8 cellular contexts compared by ENCODE assay signal in the genomic region with DNA sequence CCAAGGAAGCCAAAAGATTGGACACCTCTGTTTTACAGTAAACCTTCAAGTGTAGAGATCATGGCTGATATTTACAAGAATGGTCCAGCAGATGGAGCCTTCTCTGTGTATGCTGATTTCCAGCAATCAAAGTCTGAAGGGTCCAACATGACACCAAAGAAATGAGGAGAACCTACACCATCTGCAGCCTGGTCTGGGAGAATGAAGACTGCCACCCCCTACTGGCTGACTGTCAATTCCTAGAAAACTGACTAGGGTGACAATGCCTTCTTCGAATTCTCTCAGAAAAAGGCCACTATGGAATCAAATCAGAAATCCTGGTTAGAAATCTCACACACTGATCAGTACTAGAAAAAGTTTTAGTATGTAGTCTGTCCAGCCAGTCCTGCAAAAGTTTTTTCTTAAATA.
DNase-seq lines count a peak whose midpoint lies in the region; TF ChIP-seq lines count a peak whose summit lies in the region.

No MANE protein-coding gene starts in this region.

- intact Hi-C loops in stomach (cut with DNase I; ENCODE audit: low total_unique reads), result no loop called here

- H3K27ac Mint-ChIP-seq in type B pancreatic cell, result no peak overlapping the region
- H3K27ac Mint-ChIP-seq in activated T-cell treated with anti-CD3 and anti-CD28 coated beads, Interleukin-2, amount 50 U/mL, for 24 hours, result no peak overlapping the region

- peaks cover 0 to 5% (median 0%) of the 10 kb centered on the region in 4 donors for H3K36me3 ChIP-seq in stomach

- WGBS in stomach, 5 donors, result 68 to 82% (median 80%) methylated on average over 1 of the region's 1 CpG

- DNase-seq in AG04449 (ENCODE audit: low read depth, low spot score) (peak; percentile 5), NCI-H2171 (lab: John Stamatoyannopoulos, UW) (peak; percentile 5), amniotic epithelial cell (ENCODE audit: low read depth) (peak; percentile 77), iPS DF 19.7 (ENCODE audit: low read depth, low spot score) (peak; percentile 67), type B pancreatic cell (ENCODE audit: extremely low spot score, unreplicated experiment) (no peak), stomach (no peak)
- DNase-seq in activated T-cell treated with anti-CD3 and anti-CD28 coated beads, Interleukin-2, amount 50 U/mL, for 24 hours, result no peak

- H3K27me3 Mint-ChIP-seq in type B pancreatic cell, result no peaks in the 10 kb centered on the region
- peaks cover 45% of the 10 kb centered on the region for H3K27me3 Mint-ChIP-seq in activated T-cell treated with anti-CD3 and anti-CD28 coated beads, Interleukin-2, amount 50 U/mL, for 24 hours

- no peak overlapping the region for H3K4me3 Mint-ChIP-seq in type B pancreatic cell
- H3K4me3 Mint-ChIP-seq in activated T-cell treated with anti-CD3 and anti-CD28 coated beads, Interleukin-2, amount 50 U/mL, for 24 hours, result no peak overlapping the region

- TF ChIP-seq CTCF in AG04449 (IDR thresholded peaks at IDR 0.05; ENCODE audit: insufficient read depth, low read length, missing control alignments) (peak; percentile 30), GM12872 (IDR thresholded peaks at IDR 0.05; ENCODE audit: insufficient read depth, low read depth, low read length) (0 out of 3 replicates have a peak, but pooled peaks have one; percentile 29), type B pancreatic cell (conservative IDR thresholded peaks at IDR 0.05) (peak; percentile 65), stomach (IDR thresholded peaks at IDR 0.05) (peak in 3 of 7 experiments; percentile 10 to 45 (median 28))

- H3K4me3 ChIP-seq in AG04449 (ENCODE audit: low read depth, low read length) (no peak overlapping the region), stomach (no peak overlapping the region)

- no peaks in the 10 kb centered on the region for H3K36me3 Mint-ChIP-seq in type B pancreatic cell
- H3K36me3 Mint-ChIP-seq in activated T-cell treated with anti-CD3 and anti-CD28 coated beads, Interleukin-2, amount 50 U/mL, for 24 hours (ENCODE audit: low read depth), result no peaks in the 10 kb centered on the region

- H3K27me3 ChIP-seq in stomach, result no peaks in the 10 kb centered on the region

- no peaks in the 10 kb centered on the region for H3K4me1 Mint-ChIP-seq in type B pancreatic cell (ENCODE audit: unreplicated experiment)
- no peaks in the 10 kb centered on the region for H3K4me1 Mint-ChIP-seq in activated T-cell treated with anti-CD3 and anti-CD28 coated beads, Interleukin-2, amount 50 U/mL, for 24 hours (ENCODE audit: low read depth)

- H3K9me3 ChIP-seq in stomach, result no peaks in the 10 kb centered on the region

- no peak for TF ChIP-seq POLR2A in stomach (IDR thresholded peaks at IDR 0.05)

- peaks cover 0 to 23% (median 12%) of the 10 kb centered on the region in 4 donors for H3K4me1 ChIP-seq in stomach

- H3K27ac ChIP-seq in stomach, result no peak overlapping the region

- TF ChIP-seq EP300 in stomach (IDR thresholded peaks at IDR 0.05), result no peak

- H3K9me3 Mint-ChIP-seq in type B pancreatic cell, result no peaks in the 10 kb centered on the region
- H3K9me3 Mint-ChIP-seq in activated T-cell treated with anti-CD3 and anti-CD28 coated beads, Interleukin-2, amount 50 U/mL, for 24 hours, result no peaks in the 10 kb centered on the region

- CTCF ChIA-PET in AG04449 (lab: Yijun Ruan, JAX), result interaction anchor here (1.0 to 2.7 kb wide), 11 partner anchors 10 to 205 kb away, joined by 3 to 25 read pairs (median 4); no protein-coding TSS in a partner anchor

- POLR2A ChIA-PET in AG04449 (lab: Yijun Ruan, JAX), result no interaction called here

Comparison
In these comparisons a context has a peak if more than half of its experiments do, and no peak if none do; other contexts are left out.
1. DNase-seq: peak in AG04449 (single experiment), NCI-H2171 (single experiment), amniotic epithelial cell (single experiment) and iPS DF 19.7 (single experiment); none in type B pancreatic cell (single experiment), stomach (single experiment) and activated T-cell treated with anti-CD3 and anti-CD28 coated beads, Interleukin-2, amount 50 U/mL, for 24 hours (single experiment).